Comparison of ENCODE assay signal across 9 cellular contexts in genomic region chr15:51681303-51681963, GRCh38. TPM values are rescaled to one million over a fixed set of nuclear protein-coding genes. Genes with fewer than 3 reads are reported as not detected.
DNase-seq lines count a peak whose midpoint lies in the region; TF ChIP-seq lines count a peak whose summit lies in the region.
"Had no signal": no experiment of that assay in that cellular context is flagged by ENCODE, and none has a peak within 500 bp of the region (broad histone marks: within the 10 kb centered on the region; RNA-seq: fewer than 3 reads in every experiment).

SCG3 (plus strand) TSS chr15:51681503; CDS start chr15:51681756, 253 bp downstream.

- peak; percentile 62 for DNase-seq in AG08395 (ENCODE audit: low spot score)
- DNase-seq in HL-60 (ENCODE audit: low read depth in 1 of 2, low spot score in 1 of 2): peak; percentile 73 to 86
- peak; percentile 77 for DNase-seq in NOMO-1 treated with dmso at 0.1 percent for 144 hours (lab: John Stamatoyannopoulos, UW; ENCODE audit: unreplicated experiment)
- peak; percentile 3 to 34 for DNase-seq in activated T-helper 1 cell treated with anti-CD3 and anti-CD28 coated beads, Interleukin-2, amount 50 U/mL, for 16 hours (ENCODE audit: low read depth in 1 of 2, low spot score in 1 of 2)
- peak; percentile 45 for DNase-seq in fibroblast of peridontal ligament (ENCODE audit: extremely low read depth)
- peak; percentile 45 for DNase-seq in myocyte (ENCODE audit: low read depth)
- peak; percentile 15 for DNase-seq in stimulated activated CD8-positive, alpha-beta memory T cell treated with anti-CD3 and anti-CD28 coated beads, Interleukin-7, amount 100 ng/mL, for 24 hours (ENCODE audit: low read depth)
- DNase-seq in NK-92 (lab: John Stamatoyannopoulos, UW; ENCODE audit: unreplicated experiment): no peak

- H3K4me3 ChIP-seq in HL-60 (replicated peaks; ENCODE audit: insufficient read depth, low read length): peak within 1 kb of the TSS; percentile 31

- no peak for TF ChIP-seq CTCF in HL-60 (IDR thresholded peaks at IDR 0.05; ENCODE audit: insufficient read depth, low read length)

- H3K27me3 ChIP-seq in HL-60 (ENCODE audit: insufficient read depth, poor library complexity, severe bottlenecking): peaks cover 13% of the 10 kb centered on the region

- H3K27ac ChIP-seq in HL-60 (replicated peaks): no peak within 1 kb of the TSS

RNA-seq across cellular contexts. Expression of gene SCG3, which starts in this region (rescaled TPM):
- total RNA-seq in myocyte: not detected in 2 replicates
- polyA plus RNA-seq in myocyte (2012): not detected
- polyA plus RNA-seq: BJ had no signal

Comparison
In these comparisons a context has a peak if more than half of its experiments do, and no peak if none do; other contexts are left out.
1. Peak in DNase-seq in myocyte; RNA of the gene not detected or under 1 TPM.